34 cellular contexts compared by ENCODE assay signal in the genomic region with DNA sequence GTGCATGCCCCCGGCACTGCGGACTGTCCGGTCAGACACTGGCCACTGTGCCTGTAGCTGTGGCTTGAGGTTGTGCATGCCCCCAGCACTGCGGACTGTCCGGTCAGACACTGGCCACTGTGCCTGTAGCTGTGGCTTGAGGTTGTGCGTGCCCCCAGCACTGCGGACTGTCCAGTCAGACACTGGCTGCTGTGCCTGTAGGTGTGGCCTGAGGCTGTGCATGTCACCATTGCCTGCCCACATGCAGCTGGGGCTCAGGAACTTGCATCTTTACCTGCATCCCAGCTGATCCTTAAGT. TPM values are rescaled to one million over a fixed set of nuclear protein-coding genes. Genes with fewer than 3 reads are reported as not detected.
"Had no signal": no experiment of that assay in that cellular context is flagged by ENCODE, and none has a peak within 500 bp of the region (broad histone marks: within the 10 kb centered on the region; RNA-seq: fewer than 3 reads in every experiment).

No MANE protein-coding gene starts in this region.

- H3K9me3 ChIP-seq: colonic mucosa, esophagus muscularis mucosa, heart right ventricle, left ventricle myocardium inferior, lower lobe of right lung, neutrophil, pancreas, right atrium auricular region, testis, tibial artery, upper lobe of left lung, uterus had no signal

- H3K36me3 ChIP-seq: uterus had no signal

- FAIRE-seq: endothelial cell of umbilical vein, islet of Langerhans, pancreas, small intestine had no signal

- H3K27ac ChIP-seq: colonic mucosa, esophagus muscularis mucosa, foreskin keratinocyte, heart right ventricle, left ventricle myocardium inferior, lower lobe of right lung, neutrophil, pancreas, right atrium auricular region, testis, tibial artery, upper lobe of left lung, uterus had no signal

- H3K4me1 ChIP-seq: colonic mucosa, foreskin keratinocyte, uterus had no signal

- DNase-seq: colonic mucosa; effector CD8-positive, alpha-beta T cell; foreskin keratinocyte; glutamatergic neuron; heart right ventricle; hippocampal formation; left colon; left ventricle myocardium inferior; lower lobe of right lung; naive thymus-derived CD8-positive, alpha-beta T cell; pancreas; small intestine; stimulated activated CD4-positive, alpha-beta T cell treated with anti-CD3 and anti-CD28 coated beads, Interleukin-12 subunit alpha, Interleukin-12 subunit beta, amount 100 ng/mL, for 4 hours; stimulated activated CD4-positive, alpha-beta T cell treated with anti-CD3 and anti-CD28 coated beads, Interleukin-1b, Interleukin-23, amount 100 ng/mL, for 48 hours; stimulated activated CD4-positive, alpha-beta T cell treated with anti-CD3 and anti-CD28 coated beads, Interleukin-4, amount 100 ng/mL, for 1 hour; stimulated activated CD8-positive, alpha-beta memory T cell treated with anti-CD3 and anti-CD28 coated beads, Interleukin-4, amount 100 ng/mL, for 48 hours; stimulated activated naive CD4-positive, alpha-beta T cell; substantia nigra; testis; tibial artery; upper lobe of left lung; uterus had no signal

- H3K27me3 ChIP-seq: colonic mucosa, esophagus muscularis mucosa, foreskin keratinocyte, heart right ventricle, neutrophil, pancreas, right atrium auricular region, testis, tibial artery, upper lobe of left lung, uterus had no signal

- H3K27ac Mint-ChIP-seq: dendritic cell treated with granulocyte-macrophage colony-stimulating factor and Interleukin-4, amounts not matched to agents 40 ng/mL and 50 ng/mL, for 4 days; progenitor cell of endocrine pancreas had no signal

- H3K27me3 Mint-ChIP-seq: central memory CD8-positive, alpha-beta T cell; dendritic cell treated with granulocyte-macrophage colony-stimulating factor and Interleukin-4, amounts not matched to agents 40 ng/mL and 50 ng/mL, for 4 days; naive thymus-derived CD8-positive, alpha-beta T cell had no signal

- H3K4me3 Mint-ChIP-seq: central memory CD8-positive, alpha-beta T cell; dendritic cell treated with granulocyte-macrophage colony-stimulating factor and Interleukin-4, amounts not matched to agents 40 ng/mL and 50 ng/mL, for 4 days; naive thymus-derived CD8-positive, alpha-beta T cell had no signal

- H3K4me3 ChIP-seq: colonic mucosa, esophagus muscularis mucosa, heart right ventricle, left ventricle myocardium inferior, lower lobe of right lung, pancreas, right atrium auricular region, testis, tibial artery, upper lobe of left lung, uterus had no signal

- ATAC-seq: foreskin keratinocyte; heart right ventricle; left colon; lower lobe of right lung; naive thymus-derived CD8-positive, alpha-beta T cell; pancreas had no signal

- H3K9me3 Mint-ChIP-seq: central memory CD8-positive, alpha-beta T cell; dendritic cell treated with granulocyte-macrophage colony-stimulating factor and Interleukin-4, amounts not matched to agents 40 ng/mL and 50 ng/mL, for 4 days; naive thymus-derived CD8-positive, alpha-beta T cell had no signal

RNA-seq across cellular contexts. Expression of a gene that starts 16.8 kb away (rescaled TPM):
- total RNA-seq: foreskin keratinocyte; naive thymus-derived CD8-positive, alpha-beta T cell; progenitor cell of endocrine pancreas had no signal
- polyA plus RNA-seq: foreskin keratinocyte; naive thymus-derived CD8-positive, alpha-beta T cell; neural cell had no signal

RNA-seq across cellular contexts. Expression of a gene that starts 28.5 kb away (rescaled TPM):
- total RNA-seq: naive thymus-derived CD8-positive, alpha-beta T cell; progenitor cell of endocrine pancreas had no signal
- polyA plus RNA-seq: naive thymus-derived CD8-positive, alpha-beta T cell had no signal

RNA-seq across cellular contexts. Expression of a gene that starts 39.5 kb away (rescaled TPM):
- total RNA-seq: chondrocyte; foreskin keratinocyte; kidney epithelial cell; myocyte; naive thymus-derived CD8-positive, alpha-beta T cell; progenitor cell of endocrine pancreas had no signal
- polyA plus RNA-seq: foreskin keratinocyte; naive thymus-derived CD8-positive, alpha-beta T cell; neural cell had no signal
